21 cellular contexts compared by ENCODE assay signal in genomic region chr1:67228791-67229190, GRCh38.
"Had no signal": no experiment of that assay in that cellular context is flagged by ENCODE, and none has a peak within 500 bp of the region (broad histone marks: within the 10 kb centered on the region; RNA-seq: fewer than 3 reads in every experiment).

No MANE protein-coding gene starts in this region.

- DNase-seq: activated CD4-positive, alpha-beta T cell treated with anti-CD3 and anti-CD28 coated beads, Interleukin-2, amount 50 U/mL, for 4 hours; activated CD8-positive, alpha-beta memory T cell treated with anti-CD3 and anti-CD28 coated beads for 24 hours; activated CD8-positive, alpha-beta memory T cell treated with anti-CD3 and anti-CD28 coated beads, Interleukin-2, amount 50 U/mL, for 4 hours; activated effector memory CD4-positive, alpha-beta T cell treated with Interleukin-2 at 50 U/mL for 16 hours; activated naive CD4-positive, alpha-beta T cell treated with anti-CD3 and anti-CD28 coated beads for 36 hours; activated T-cell treated with anti-CD3 and anti-CD28 coated beads, Interleukin-2, amount 50 U/mL, for 24 hours; amygdala; colonic mucosa; esophagus squamous epithelium; gastrocnemius medialis; hippocampal formation; midbrain; ovary; spleen; stimulated activated CD4-positive, alpha-beta T cell treated with anti-CD3 and anti-CD28 coated beads, Interleukin-4, amount 100 ng/mL, for 24 hours; stimulated activated naive CD4-positive, alpha-beta T cell treated with Interleukin-2 at 50 U/mL for 16 hours; substantia nigra; thyroid gland had no signal

- H3K27me3 Mint-ChIP-seq: activated T-cell treated with anti-CD3 and anti-CD28 coated beads, Interleukin-2, amount 50 U/mL, for 24 hours had no signal

- H3K27ac Mint-ChIP-seq: activated naive CD4-positive, alpha-beta T cell treated with anti-CD3 and anti-CD28 coated beads for 36 hours; activated T-cell treated with anti-CD3 and anti-CD28 coated beads, Interleukin-2, amount 50 U/mL, for 24 hours; nephron had no signal

- H3K4me3 Mint-ChIP-seq: activated naive CD4-positive, alpha-beta T cell treated with anti-CD3 and anti-CD28 coated beads for 36 hours; activated T-cell treated with anti-CD3 and anti-CD28 coated beads, Interleukin-2, amount 50 U/mL, for 24 hours; nephron had no signal

- H3K9me3 ChIP-seq: colonic mucosa, esophagus squamous epithelium, gastrocnemius medialis, neutrophil, ovary, prostate gland, thyroid gland had no signal

- H3K4me1 Mint-ChIP-seq: nephron had no signal

- ATAC-seq: gastrocnemius medialis had no signal

- H3K9me3 Mint-ChIP-seq: activated naive CD4-positive, alpha-beta T cell treated with anti-CD3 and anti-CD28 coated beads for 36 hours; activated T-cell treated with anti-CD3 and anti-CD28 coated beads, Interleukin-2, amount 50 U/mL, for 24 hours had no signal
